ENCODE assay signal across 16 cellular contexts in genomic region chr3:52502808-52503350, GRCh38. TPM values are rescaled to one million over a fixed set of nuclear protein-coding genes. Genes with fewer than 3 reads are reported as not detected.
DNase-seq lines count a peak whose midpoint lies in the region; ATAC-seq and TF ChIP-seq lines count a peak whose summit lies in the region.
"Had no signal": no experiment of that assay in that cellular context is flagged by ENCODE, and none has a peak within 500 bp of the region (broad histone marks: within the 10 kb centered on the region; RNA-seq: fewer than 3 reads in every experiment).

No MANE protein-coding gene starts in this region.

- H4K91ac ChIP-seq in neuronal stem cell (ENCODE audit: low read depth, low read length, poor library complexity): no peak overlapping the region

- intact Hi-C loops in Panc1 (cut with micrococcal nuclease; ENCODE audit: unreplicated experiment): no loop called here
- intact Hi-C loops in lower leg skin (cut with DNase I; ENCODE audit: low total_unique reads): no loop called here

- TF ChIP-seq CTCF in Panc1 (IDR thresholded peaks at IDR 0.05) (no peak), lower leg skin (IDR thresholded peaks at IDR 0.05) (no peak)

- peaks cover 2% of the 10 kb centered on the region for H3K79me1 ChIP-seq in neuronal stem cell (ENCODE audit: low read depth, low read length)

- POLR2A ChIA-PET in Panc1 (lab: Charles Lee): interaction anchor here (0.6 kb wide), 1 partner anchor 106 kb away, joined by 3 read pairs; no protein-coding TSS in a partner anchor

- H4K20me1 ChIP-seq in BLaER1: no peaks in the 10 kb centered on the region
- H4K20me1 ChIP-seq in BLaER1 treated with 17β-estradiol and CSF1 and Interleukin-3, amounts not matched to agents 10 nM and 100 nM: peaks cover 0 to 63% (median 0%) of the 10 kb centered on the region in 11 experiments; a peak in 9 of 22 replicates

- H3K36me3 ChIP-seq in BLaER1: no peaks in the 10 kb centered on the region
- H3K36me3 ChIP-seq in BLaER1 treated with 17β-estradiol and CSF1 and Interleukin-3, amounts not matched to agents 10 nM and 100 nM: peaks cover 0 to 82% (median 65%) of the 10 kb centered on the region in 11 experiments; a peak in 14 of 22 replicates
- no peaks in the 10 kb centered on the region for H3K36me3 ChIP-seq in Panc1 (ENCODE audit: control insufficient read depth, insufficient read depth, low read length)
- no peaks in the 10 kb centered on the region for H3K36me3 ChIP-seq in neuronal stem cell (replicated peaks in 1 of 2; ENCODE audit: control insufficient read depth in 2 of 2, insufficient read depth in 2 of 2, low read length in 2 of 2)
- H3K36me3 ChIP-seq: BE2C, HAP-1 had no signal

- WGBS in neuronal stem cell (ENCODE audit: extremely low coverage in 2 of 2, insufficient read length in 2 of 2, insufficient replicate concordance in 1 of 2), 2 donors: no CpG with 5 or more reads among the region's 11 CpGs
- WGBS in lower leg skin, 2 donors: 80 to 96% methylated on average over 1 to 11 of the region's 11 CpGs

- peak overlapping the region; percentile 96 for H2AK5ac ChIP-seq in neuronal stem cell (ENCODE audit: low read depth, low read length)

- no TSS peak for BruUV-seq in Panc1 (replicated peaks; lab: Mats Ljungman, UMichigan)

- H3K4me1 ChIP-seq in BLaER1 (peaks cover 59% of the 10 kb centered on the region), Panc1 (ENCODE audit: control insufficient read depth, insufficient read depth, low read length) (no peaks in the 10 kb centered on the region), neuronal stem cell (ENCODE audit: control insufficient read depth in 2 of 2, insufficient read depth in 1 of 2, low read depth in 1 of 2, low read length in 2 of 2) (peaks cover 0 to 17% of the 10 kb centered on the region in 2 donors)
- H3K4me1 ChIP-seq in BLaER1 treated with 17β-estradiol and CSF1 and Interleukin-3, amounts not matched to agents 10 nM and 100 nM: peaks cover 54 to 97% (median 65%) of the 10 kb centered on the region in 10 experiments
- H3K4me1 ChIP-seq: BE2C, HAP-1 had no signal

- H2AFZ ChIP-seq in neuronal stem cell (ENCODE audit: low read length): no peak overlapping the region

- no peak overlapping the region for H3K4me3 ChIP-seq in BLaER1
- H3K4me3 ChIP-seq in BLaER1 treated with 17β-estradiol and CSF1 and Interleukin-3, amounts not matched to agents 10 nM and 100 nM: no peak overlapping the region; a peak in 1 of 20 replicates
- H3K4me3 ChIP-seq in Panc1 (ENCODE audit: low read depth in 2 of 2, low read length in 2 of 2): no peak overlapping the region
- no peak overlapping the region for H3K4me3 ChIP-seq in neuronal stem cell (ENCODE audit: low read length in 2 of 2)
- H3K4me3 ChIP-seq in lower leg skin (ENCODE audit: low read depth, poor library complexity, severe bottlenecking): no peak overlapping the region
- H3K4me3 ChIP-seq: HAP-1, K562 had no signal

- TF ChIP-seq POLR2A in lower leg skin (IDR thresholded peaks at IDR 0.05): no peak

- H3K23ac ChIP-seq in neuronal stem cell (ENCODE audit: low read depth, low read length, poor library complexity): no peak overlapping the region

- peak overlapping the region; percentile 49 for H2BK15ac ChIP-seq in neuronal stem cell (ENCODE audit: low read length)

- H2BK5ac ChIP-seq in neuronal stem cell (ENCODE audit: low read length): no peak overlapping the region

- DNase-seq in Panc1 (ENCODE audit: low read depth, low spot score) (no peak), neuronal stem cell (ENCODE audit: low spot score) (no peak), lower leg skin (ENCODE audit: low spot score in 2 of 2) (no peak)
- DNase-seq: ACHN; BE2C; CD4-positive, alpha-beta memory T cell; DMS153; DMS79; GDM1 had no signal

- no peak overlapping the region for H3K14ac ChIP-seq in neuronal stem cell (ENCODE audit: low read length)

- H3K27ac ChIP-seq in BLaER1: peak overlapping the region; percentile 31; the same call in 1 of the 2 replicates
- H3K27ac ChIP-seq in BLaER1 treated with 17β-estradiol and CSF1 and Interleukin-3, amounts not matched to agents 10 nM and 100 nM: peak overlapping the region; percentile 31 to 99 (median 95); a peak in 20 of 22 replicates
- no peak overlapping the region for H3K27ac ChIP-seq in Panc1 (ENCODE audit: low read length)
- H3K27ac ChIP-seq in neuronal stem cell (replicated peaks; ENCODE audit: low read length): no peak overlapping the region

- no peaks in the 10 kb centered on the region for H3K9me3 ChIP-seq in BLaER1
- H3K9me3 ChIP-seq in BLaER1 treated with 17β-estradiol and CSF1 and Interleukin-3, amounts not matched to agents 10 nM and 100 nM (replicated peaks in 1 of 11): no peaks in the 10 kb centered on the region
- H3K9me3 ChIP-seq in Panc1 (ENCODE audit: control insufficient read depth, insufficient read depth, low read depth, low read length): no peaks in the 10 kb centered on the region
- H3K9me3 ChIP-seq in neuronal stem cell (replicated peaks in 1 of 2; ENCODE audit: control insufficient read depth in 2 of 2, insufficient read depth in 1 of 2, low read depth in 1 of 2, low read length in 2 of 2): no peaks in the 10 kb centered on the region
- H3K9me3 ChIP-seq: BE2C, HAP-1 had no signal

- peak overlapping the region; percentile 63 for H3K4me2 ChIP-seq in BLaER1
- peak overlapping the region; percentile 45 to 100 (median 96) for H3K4me2 ChIP-seq in BLaER1 treated with 17β-estradiol and CSF1 and Interleukin-3, amounts not matched to agents 10 nM and 100 nM
- no peak overlapping the region for H3K4me2 ChIP-seq in neuronal stem cell (ENCODE audit: insufficient read depth, low read length, poor library complexity, severe bottlenecking)

- no peak overlapping the region for H3K9ac ChIP-seq in BLaER1
- H3K9ac ChIP-seq in BLaER1 treated with 17β-estradiol and CSF1 and Interleukin-3, amounts not matched to agents 10 nM and 100 nM: peak overlapping the region; percentile 26 to 93 (median 69); a peak in 16 of 22 replicates
- no peak overlapping the region for H3K9ac ChIP-seq in neuronal stem cell (ENCODE audit: low read depth, low read length, poor library complexity)

- H3K27me3 ChIP-seq in BLaER1 (no peaks in the 10 kb centered on the region), Panc1 (ENCODE audit: control insufficient read depth, insufficient read depth, low read length) (no peaks in the 10 kb centered on the region), neuronal stem cell (ENCODE audit: control insufficient read depth in 3 of 3, insufficient read depth in 3 of 3, low read depth in 1 of 3, low read length in 3 of 3) (peaks cover 0 to 22% (median 0%) of the 10 kb centered on the region in 3 experiments)
- no peaks in the 10 kb centered on the region for H3K27me3 ChIP-seq in BLaER1 treated with 17β-estradiol and CSF1 and Interleukin-3, amounts not matched to agents 10 nM and 100 nM
- H3K27me3 ChIP-seq: BE2C had no signal

- CTCF ChIA-PET in Panc1 (lab: Charles Lee): no interaction called here

- in situ Hi-C loops in Panc1 (cut with HindIII; ENCODE audit: low pct_unique_long_range_greater_than_20kb, low sequenced_read_pairs): no loop called here

- no peak overlapping the region for H3K4ac ChIP-seq in neuronal stem cell (ENCODE audit: low read length)

- H2BK12ac ChIP-seq in neuronal stem cell (ENCODE audit: low read length): no peak overlapping the region

- H2BK120ac ChIP-seq in neuronal stem cell (ENCODE audit: low read depth, low read length): no peak overlapping the region

- H4K8ac ChIP-seq in neuronal stem cell (ENCODE audit: low read depth, low read length): no peak overlapping the region

- peak; percentile 54 for ATAC-seq in Panc1
- ATAC-seq in GM19324 (IDR thresholded peaks at IDR 0.05; ENCODE audit: low FRiP score, unreplicated experiment): no peak
- ATAC-seq: K562 had no signal

- no peak overlapping the region for H3K18ac ChIP-seq in neuronal stem cell (ENCODE audit: low read length)

RNA-seq across cellular contexts. Expression of gene STAB1, which starts 7.7 kb away (rescaled TPM):
- total RNA-seq in Panc1 (2021; ENCODE audit: unreplicated experiment) (0.39 TPM), lower leg skin (10 to 100 TPM; 10.1 to 23.9 (median 12.1) TPM)
- polyA plus RNA-seq in Panc1 (2012; ENCODE audit: insufficient read length): 0.17 TPM
- 0.10 TPM for polyA plus RNA-seq in neuronal stem cell (2013, experiment 1 of 2)
- polyA plus RNA-seq in neuronal stem cell (2013, experiment 2 of 2): 0.03 TPM
- total RNA-seq: Daoy had no signal
- polyA plus RNA-seq: CD4-positive, alpha-beta memory T cell had no signal

RNA-seq across cellular contexts. Expression of gene NT5DC2, which starts 30.8 kb away (rescaled TPM):
- 137 TPM for total RNA-seq in Panc1 (2021; ENCODE audit: unreplicated experiment)
- 235 TPM for polyA plus RNA-seq in Panc1 (2012; ENCODE audit: insufficient read length)
- polyA plus RNA-seq in neuronal stem cell (2013, experiment 1 of 2): 246 TPM
- polyA plus RNA-seq in neuronal stem cell (2013, experiment 2 of 2): 233 TPM
- total RNA-seq in lower leg skin: 10 to 100 TPM; 40.3 to 61.4 (median 48.0) TPM

RNA-seq across cellular contexts. Expression of gene UQCC5, which starts 33.5 kb away (rescaled TPM):
- total RNA-seq in Panc1 (2021; ENCODE audit: unreplicated experiment) (27.3 TPM), lower leg skin (10 to 100 TPM in 2 of 4 donors, 1 to 10 TPM in 2; 1.3 to 29.5 (median 6.3) TPM)
- polyA plus RNA-seq in Panc1 (2012; ENCODE audit: insufficient read length): 68.1 TPM
- 41.8 TPM for polyA plus RNA-seq in neuronal stem cell (2013, experiment 1 of 2)
- 44.8 TPM for polyA plus RNA-seq in neuronal stem cell (2013, experiment 2 of 2)

RNA-seq across cellular contexts. Expression of gene NISCH, which starts 47.5 kb away (rescaled TPM):
- total RNA-seq in Panc1 (2021; ENCODE audit: unreplicated experiment) (63.4 TPM), lower leg skin (100 to 1,000 TPM in 1 of 4 donors, 10 to 100 TPM in 3; 69.9 to 133 (median 85.9) TPM)
- polyA plus RNA-seq in Panc1 (2012; ENCODE audit: insufficient read length): 59.1 TPM
- 58.8 TPM for polyA plus RNA-seq in neuronal stem cell (2013, experiment 1 of 2)
- 58.4 TPM for polyA plus RNA-seq in neuronal stem cell (2013, experiment 2 of 2)

RNA-seq across cellular contexts. Expression of gene TNNC1, which starts 49.0 kb away (rescaled TPM):
- 5.2 TPM for total RNA-seq in Panc1 (2021; ENCODE audit: unreplicated experiment)
- 7.4 TPM for polyA plus RNA-seq in Panc1 (2012; ENCODE audit: insufficient read length)
- 7.4 TPM for polyA plus RNA-seq in neuronal stem cell (2013, experiment 1 of 2)
- polyA plus RNA-seq in neuronal stem cell (2013, experiment 2 of 2): 6.4 TPM
- total RNA-seq in lower leg skin: 10 to 100 TPM in 3 of 4 donors, 1 to 10 TPM in 1; 6.3 to 73.7 (median 21.3) TPM
- total RNA-seq: Daoy had no signal
- polyA plus RNA-seq: CD14-positive monocyte had no signal

Comparison
In these comparisons a context has a peak if more than half of its experiments do, and no peak if none do; other contexts are left out.
1. H3K9ac ChIP-seq: peak in BLaER1 treated with 17β-estradiol and CSF1 and Interleukin-3, amounts not matched to agents 10 nM and 100 nM (11 of 11); none in BLaER1 (single experiment) and neuronal stem cell (single experiment).
2. H3K27ac ChIP-seq: peak in BLaER1 (single experiment) and BLaER1 treated with 17β-estradiol and CSF1 and Interleukin-3, amounts not matched to agents 10 nM and 100 nM (11 of 11); none in Panc1 (single experiment) and neuronal stem cell (single experiment).